In genomic region chr16:53434436-53435065, GRCh38 we compare ENCODE assay signal across 8 cellular contexts. TPM values are rescaled to one million over a fixed set of nuclear protein-coding genes. Genes with fewer than 3 reads are reported as not detected.
DNase-seq lines count a peak whose midpoint lies in the region; ATAC-seq and TF ChIP-seq lines count a peak whose summit lies in the region.

RBL2 (plus strand) TSS chr16:53434471; CDS start chr16:53434557, 86 bp downstream.

- WGBS in HUES64, result under 1% methylated on average over 85 of the region's 85 CpGs
- WGBS in urinary bladder, result under 1% methylated on average over 85 of the region's 85 CpGs

- no peak for TF ChIP-seq CTCF in cardiac muscle cell (IDR thresholded peaks at IDR 0.05; ENCODE audit: low read depth, low read length)
- no peak for TF ChIP-seq CTCF in progenitor cell of endocrine pancreas (IDR thresholded peaks at IDR 0.05; ENCODE audit: unreplicated experiment)

- H3K4me3 ChIP-seq in HUES64 (ENCODE audit: low read length) (peak within 1 kb of the TSS; percentile 92), cardiac muscle cell (peak within 1 kb of the TSS; percentile 71), urinary bladder (ENCODE audit: low read depth, low read length) (peak within 1 kb of the TSS; percentile 68)

- H3K4me3 Mint-ChIP-seq in progenitor cell of endocrine pancreas (ENCODE audit: low read depth), result peak within 1 kb of the TSS; percentile 89

- peak within 1 kb of the TSS; percentile 85 for H3K9ac ChIP-seq in HUES64 (ENCODE audit: low read depth, low read length)

- peak; percentile 78 for ATAC-seq in GM21526 (IDR thresholded peaks at IDR 0.05; ENCODE audit: low FRiP score, unreplicated experiment)

- peaks cover 7% of the 10 kb centered on the region for H3K36me3 ChIP-seq in HUES64 (ENCODE audit: insufficient read depth, low read length)
- no peaks in the 10 kb centered on the region for H3K36me3 ChIP-seq in cardiac muscle cell
- no peaks in the 10 kb centered on the region for H3K36me3 ChIP-seq in urinary bladder (ENCODE audit: insufficient read depth)

- H3K27ac ChIP-seq in HUES64 (ENCODE audit: low read depth, low read length) (peak within 1 kb of the TSS; percentile 69; the same call in 1 of the 2 replicates), cardiac muscle cell (peak within 1 kb of the TSS; percentile 84), urinary bladder (ENCODE audit: low read depth) (peak within 1 kb of the TSS; percentile 92)

- H3K9me3 Mint-ChIP-seq in progenitor cell of endocrine pancreas (ENCODE audit: low read depth), result peaks cover 2% of the 10 kb centered on the region

- peak; percentile 48 for DNase-seq in EL
- peak; percentile 43 for DNase-seq in SKM-1 treated with dmso at 0.1 percent for 144 hours (lab: John Stamatoyannopoulos, UW; ENCODE audit: unreplicated experiment)
- DNase-seq in activated naive CD8-positive, alpha-beta T cell treated with anti-CD3 and anti-CD28 coated beads, Interleukin-2, amount 50 U/mL, for 16 hours (ENCODE audit: low read depth, low spot score), result peak; percentile 25
- DNase-seq in cardiac muscle cell (ENCODE audit: low read depth in 1 of 2, low spot score in 1 of 2), result peak; percentile 42 to 86
- peak; percentile 57 for DNase-seq in progenitor cell of endocrine pancreas (ENCODE audit: low spot score, unreplicated experiment)

- peaks cover 18% of the 10 kb centered on the region for H3K4me1 Mint-ChIP-seq in progenitor cell of endocrine pancreas (ENCODE audit: low read depth)

- H3K27me3 Mint-ChIP-seq in progenitor cell of endocrine pancreas, result no peaks in the 10 kb centered on the region

- peak within 1 kb of the TSS; percentile 99 for H3K27ac Mint-ChIP-seq in progenitor cell of endocrine pancreas

- no peaks in the 10 kb centered on the region for H3K36me3 Mint-ChIP-seq in progenitor cell of endocrine pancreas (ENCODE audit: insufficient read depth)

- H3K9me3 ChIP-seq in HUES64 (ENCODE audit: insufficient read depth, low read depth, low read length), result no peaks in the 10 kb centered on the region
- no peaks in the 10 kb centered on the region for H3K9me3 ChIP-seq in cardiac muscle cell (ENCODE audit: low read depth)

- H3K4me1 ChIP-seq in HUES64 (ENCODE audit: insufficient read depth, low read length) (peaks cover 13% of the 10 kb centered on the region), cardiac muscle cell (ENCODE audit: low read depth) (no peaks in the 10 kb centered on the region), urinary bladder (ENCODE audit: insufficient read depth) (no peaks in the 10 kb centered on the region)

- H3K27me3 ChIP-seq in HUES64 (ENCODE audit: insufficient read depth, low read length) (no peaks in the 10 kb centered on the region), cardiac muscle cell (no peaks in the 10 kb centered on the region)

RNA-seq across cellular contexts. Expression of gene RBL2, which starts in this region (rescaled TPM):
- 10.6 TPM for polyA plus RNA-seq in HUES64 (2013, experiment 1 of 2)
- 13.4 TPM for polyA plus RNA-seq in HUES64 (2013, experiment 2 of 2)
- 36.6 and 49.8 TPM in 2 replicates for total RNA-seq in cardiac muscle cell
- 42.5 and 43.1 TPM in 2 replicates for polyA plus RNA-seq in cardiac muscle cell
- total RNA-seq in progenitor cell of endocrine pancreas, result 37.7 and 39.1 TPM in 2 replicates
- 175 TPM for total RNA-seq in urinary bladder
- 67.3 TPM for polyA plus RNA-seq in urinary bladder

Comparison
In these comparisons a context has a peak if more than half of its experiments do, and no peak if none do; other contexts are left out.
1. Peak in every context shown above with its lines: DNase-seq, ATAC-seq, H3K4me3 ChIP-seq and H3K27ac ChIP-seq.